20 cellular contexts compared by ENCODE assay signal in genomic region chr3:59812778-59813558, GRCh38.
A peak's percentile ranks its signal among the peaks of the same experiment; 100 is the strongest.
DNase-seq lines count a peak whose midpoint lies in the region; ATAC-seq, FAIRE-seq and TF ChIP-seq lines count a peak whose summit lies in the region.
"Had no signal": no experiment of that assay in that cellular context is flagged by ENCODE, and none has a peak within 500 bp of the region (broad histone marks: within the 10 kb centered on the region; RNA-seq: fewer than 3 reads in every experiment).

No MANE protein-coding gene starts in this region.

- H3K4me3 Mint-ChIP-seq in astrocyte (ENCODE audit: unreplicated experiment) (no peak overlapping the region), type B pancreatic cell (no peak overlapping the region)
- H3K4me3 Mint-ChIP-seq: activated naive CD8-positive, alpha-beta T cell; CD8-positive, alpha-beta memory T cell; T-helper 2 cell treated with Interferon-gamma antibody and Interleukin-4, amounts not matched to agents 5 μg/mL and 100 μg/mL, for 36 hours had no signal

- no peaks in the 10 kb centered on the region for H3K36me3 ChIP-seq in right atrium auricular region
- no peaks in the 10 kb centered on the region for H3K36me3 ChIP-seq in astrocyte (ENCODE audit: insufficient read depth, low read length)
- H3K36me3 ChIP-seq: vagina had no signal

- no peaks in the 10 kb centered on the region for H3K9me3 ChIP-seq in right atrium auricular region
- H3K9me3 ChIP-seq in astrocyte (ENCODE audit: insufficient read depth, low read depth, low read length): no peaks in the 10 kb centered on the region
- H3K9me3 ChIP-seq: vagina had no signal

- peak; percentile 84 for ATAC-seq in Right ventricle myocardium superior (ENCODE audit: poor library complexity)
- ATAC-seq in left ventricle myocardium superior: peak; percentile 78
- ATAC-seq: K562; stimulated activated naive CD8-positive, alpha-beta T cell treated with anti-CD3 and anti-CD28 coated beads, Interleukin-15, Interleukin-2, amounts not matched to agents 100 U/mL and 50 U/mL, for 24 hours had no signal

- peaks cover 0 to 12% of the 10 kb centered on the region in 2 donors for H3K4me1 ChIP-seq in right atrium auricular region
- peaks cover 42% of the 10 kb centered on the region for H3K4me1 ChIP-seq in astrocyte (ENCODE audit: insufficient read depth, low read length)

- TF ChIP-seq CTCF in right atrium auricular region (IDR thresholded peaks at IDR 0.05): no peak
- peak; percentile 5 for TF ChIP-seq CTCF in astrocyte (IDR thresholded peaks at IDR 0.05; ENCODE audit: insufficient read depth, low read depth, low read length)
- peak; percentile 35 for TF ChIP-seq CTCF in type B pancreatic cell (conservative IDR thresholded peaks at IDR 0.05)

- no peak overlapping the region for H3K9ac ChIP-seq in astrocyte (ENCODE audit: low read length)

- no peak for FAIRE-seq in astrocyte (lab: Jason Lieb, UNC)
- FAIRE-seq: K562 had no signal

- H3K27ac Mint-ChIP-seq in astrocyte (ENCODE audit: unreplicated experiment) (no peak overlapping the region), type B pancreatic cell (no peak overlapping the region)
- H3K27ac Mint-ChIP-seq: activated naive CD8-positive, alpha-beta T cell; T-helper 2 cell treated with Interferon-gamma antibody and Interleukin-4, amounts not matched to agents 5 μg/mL and 100 μg/mL, for 36 hours had no signal

- intact Hi-C loops in Right ventricle myocardium superior (cut with DNase I): no loop called here
- intact Hi-C loops in left ventricle myocardium superior (cut with micrococcal nuclease): no loop called here

- H3K27me3 Mint-ChIP-seq in astrocyte (ENCODE audit: low read depth, unreplicated experiment) (no peaks in the 10 kb centered on the region), type B pancreatic cell (peaks cover 8% of the 10 kb centered on the region)
- H3K27me3 Mint-ChIP-seq: activated naive CD8-positive, alpha-beta T cell; CD8-positive, alpha-beta memory T cell had no signal

- H3K4me3 ChIP-seq in right atrium auricular region (no peak overlapping the region), astrocyte (ENCODE audit: insufficient read depth, low read depth, low read length) (no peak overlapping the region)
- H3K4me3 ChIP-seq: K562, vagina had no signal

- peaks cover 4% of the 10 kb centered on the region for H3K36me3 Mint-ChIP-seq in astrocyte (ENCODE audit: low read depth, unreplicated experiment)
- no peaks in the 10 kb centered on the region for H3K36me3 Mint-ChIP-seq in type B pancreatic cell

- H4K20me1 ChIP-seq in astrocyte (ENCODE audit: insufficient read depth, low read length): no peaks in the 10 kb centered on the region

- H3K27ac ChIP-seq in right atrium auricular region (peak overlapping the region in 1 of 2 donors; percentile 27), astrocyte (ENCODE audit: low read depth, low read length) (no peak overlapping the region)
- H3K27ac ChIP-seq: vagina had no signal

- H3K9me3 Mint-ChIP-seq in astrocyte (ENCODE audit: unreplicated experiment) (peaks cover 5% of the 10 kb centered on the region), type B pancreatic cell (peaks cover 10% of the 10 kb centered on the region)
- H3K9me3 Mint-ChIP-seq: CD8-positive, alpha-beta memory T cell; T-helper 2 cell treated with Interferon-gamma antibody and Interleukin-4, amounts not matched to agents 5 μg/mL and 100 μg/mL, for 36 hours had no signal

- H3K27me3 ChIP-seq in right atrium auricular region: no peaks in the 10 kb centered on the region
- H3K27me3 ChIP-seq in astrocyte (ENCODE audit: insufficient read depth, low read length): no peaks in the 10 kb centered on the region
- H3K27me3 ChIP-seq: vagina had no signal

- H3K79me2 ChIP-seq in astrocyte (ENCODE audit: insufficient read depth, low read length): no peaks in the 10 kb centered on the region

- DNase-seq in Right ventricle myocardium superior: peak; percentile 41
- no peak for DNase-seq in right atrium auricular region (ENCODE audit: low spot score)
- peak; percentile 63 for DNase-seq in astrocyte (ENCODE audit: low read depth)
- DNase-seq in left ventricle myocardium superior: no peak
- no peak for DNase-seq in type B pancreatic cell (ENCODE audit: extremely low spot score, unreplicated experiment)
- DNase-seq in NCI-H2196 (lab: John Stamatoyannopoulos, UW; ENCODE audit: unreplicated experiment): no peak
- DNase-seq in NCI-H748 treated with DMSO at 0.1 percent for 48 hours (lab: John Stamatoyannopoulos, UW): no peak
- DNase-seq in cerebellar nuclear complex (lab: John Stamatoyannopoulos, UW): no peak
- DNase-seq: activated CD4-positive, alpha-beta T cell treated with anti-CD3 and anti-CD28 coated beads for 4 hours; CD8-positive, alpha-beta memory T cell; GF-D8; NCI-H1048; NCI-H2171 treated with DMSO at 0.1 percent for 48 hours; posterior cingulate gyrus; SHP77; stimulated activated naive CD8-positive, alpha-beta T cell treated with anti-CD3 and anti-CD28 coated beads, Interleukin-15, Interleukin-2, amounts not matched to agents 100 U/mL and 50 U/mL, for 24 hours had no signal

- no peak overlapping the region for H3K4me2 ChIP-seq in astrocyte (ENCODE audit: low read length)

- H3K4me1 Mint-ChIP-seq in astrocyte (ENCODE audit: low read depth, unreplicated experiment) (peaks cover 13% of the 10 kb centered on the region), type B pancreatic cell (ENCODE audit: unreplicated experiment) (peaks cover 41% of the 10 kb centered on the region)

- no peak overlapping the region for H2AFZ ChIP-seq in astrocyte (ENCODE audit: low read depth, low read length)

Comparison
In these comparisons a context has a peak if more than half of its experiments do, and no peak if none do; other contexts are left out.
1. DNase-seq: peak in Right ventricle myocardium superior (single experiment) and astrocyte (single experiment); none in right atrium auricular region (single experiment), left ventricle myocardium superior (single experiment), type B pancreatic cell (single experiment), NCI-H2196 (single experiment), NCI-H748 treated with DMSO at 0.1 percent for 48 hours (single experiment) and cerebellar nuclear complex (0 of 2).
2. CTCF ChIP-seq: peak in astrocyte (single experiment) and type B pancreatic cell (single experiment); none in right atrium auricular region (0 of 2).